11 cellular contexts compared by ENCODE assay signal in the genomic region with DNA sequence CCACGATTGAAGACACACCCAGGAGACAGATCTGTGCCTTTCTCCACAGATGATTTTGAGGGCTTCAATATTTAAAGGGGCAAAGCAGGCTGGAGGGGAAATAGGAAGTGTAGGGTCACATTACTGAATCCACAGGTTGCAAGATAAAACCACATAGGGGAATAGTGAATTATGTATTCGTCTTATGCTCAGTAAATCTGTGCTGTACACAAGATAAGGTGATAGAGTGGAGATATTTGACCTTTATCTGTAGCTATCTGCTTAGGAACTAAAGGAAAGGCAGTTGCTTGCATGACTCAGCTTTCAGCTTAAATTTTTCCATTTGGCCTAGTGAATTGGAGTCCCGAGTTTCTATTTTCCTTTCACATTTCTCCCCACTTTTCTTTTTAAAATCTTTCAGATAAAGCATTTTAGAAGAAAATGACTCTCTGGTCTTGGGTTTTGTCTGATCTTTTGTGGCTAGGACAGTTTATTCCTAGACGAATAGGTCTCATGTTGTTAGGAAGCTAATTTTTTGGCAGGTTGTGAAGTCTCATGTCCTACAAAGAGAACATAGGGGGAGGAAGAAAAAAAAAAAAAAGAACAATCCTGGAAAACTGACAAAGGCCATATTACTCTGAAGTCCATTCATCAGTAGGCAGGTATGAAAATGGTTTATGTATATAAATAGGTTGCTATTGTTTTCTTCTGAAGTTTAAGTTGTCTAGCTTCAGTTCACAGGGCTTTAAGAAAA. TPM values are rescaled to one million over a fixed set of nuclear protein-coding genes. Genes with fewer than 3 reads are reported as not detected.
DNase-seq lines count a peak whose midpoint lies in the region; TF ChIP-seq lines count a peak whose summit lies in the region.
"Had no signal": no experiment of that assay in that cellular context is flagged by ENCODE, and none has a peak within 500 bp of the region (broad histone marks: within the 10 kb centered on the region; RNA-seq: fewer than 3 reads in every experiment).

No MANE protein-coding gene starts in this region.

- TF ChIP-seq CTCF in HFFc6 (IDR thresholded peaks at IDR 0.05) (no peak), adrenal gland (IDR thresholded peaks at IDR 0.05) (no peak), transverse colon (IDR thresholded peaks at IDR 0.05) (no peak)

- H3K27me3 ChIP-seq in adrenal gland (no peaks in the 10 kb centered on the region), skeletal muscle tissue (ENCODE audit: control insufficient read depth in 3 of 3, insufficient read depth in 3 of 3, low read length in 3 of 3) (no peaks in the 10 kb centered on the region), transverse colon (no peaks in the 10 kb centered on the region)
- H3K27me3 ChIP-seq: body of pancreas had no signal

- 5 to 14% (median 11%) methylated on average over 4 of the region's 4 CpGs for WGBS in adrenal gland, 4 donors
- WGBS in transverse colon (ENCODE audit: low coverage in 1 of 2), 2 donors: 39 to 56% methylated on average over 4 of the region's 4 CpGs

- H3K27ac Mint-ChIP-seq in HFFc6: peak overlapping the region; percentile 95
- H3K27ac Mint-ChIP-seq in immature natural killer cell: peak overlapping the region in 5 of 6 donors; percentile 11 to 68 (median 51)

- H3K9me3 ChIP-seq in adrenal gland (replicated peaks in 1 of 3) (no peaks in the 10 kb centered on the region), skeletal muscle tissue (ENCODE audit: control insufficient read depth in 3 of 3, low read length in 3 of 3) (no peaks in the 10 kb centered on the region), transverse colon (no peaks in the 10 kb centered on the region)
- H3K9me3 ChIP-seq: body of pancreas had no signal

- H3K27ac ChIP-seq in adrenal gland (peak overlapping the region; percentile 73 to 96 (median 89)), skeletal muscle tissue (ENCODE audit: low read depth, low read length) (peak overlapping the region; percentile 84), transverse colon (peak overlapping the region in 1 of 4 donors; percentile 16)
- H3K27ac ChIP-seq: body of pancreas had no signal

- H3K9ac ChIP-seq in skeletal muscle tissue (ENCODE audit: low read depth in 1 of 3, low read length in 3 of 3): peak overlapping the region in 1 of 3 donors; percentile 36

- H3K4me3 Mint-ChIP-seq in HFFc6: peak overlapping the region; percentile 79
- H3K4me3 Mint-ChIP-seq in immature natural killer cell: no peak overlapping the region

- TF ChIP-seq EP300 in transverse colon (IDR thresholded peaks at IDR 0.05; ENCODE audit: low read depth): no peak

- H3K9me3 Mint-ChIP-seq in HFFc6 (no peaks in the 10 kb centered on the region), immature natural killer cell (no peaks in the 10 kb centered on the region)

- intact Hi-C loops in adrenal gland (cut with DNase I) (loop anchor here in 1 of 2 donors (10.0 kb wide), 1 partner anchor 48 kb away; no protein-coding TSS in a partner anchor), posterior cingulate gyrus (cut with DNase I) (no loop called here), transverse colon (cut with DNase I; ENCODE audit: low total_unique reads) (no loop called here)

- H3K36me3 Mint-ChIP-seq in HFFc6 (ENCODE audit: low read depth): peaks cover 5% of the 10 kb centered on the region
- peaks cover 0 to 7% (median 4%) of the 10 kb centered on the region in 3 donors for H3K36me3 Mint-ChIP-seq in immature natural killer cell

- peaks cover 24 to 36% of the 10 kb centered on the region in 2 donors for H3K4me1 ChIP-seq in adrenal gland (replicated peaks in 1 of 2)
- H3K4me1 ChIP-seq in skeletal muscle tissue (ENCODE audit: control insufficient read depth in 3 of 3, insufficient read depth in 3 of 3, low read length in 3 of 3): peaks cover 0 to 4% (median 4%) of the 10 kb centered on the region in 3 donors
- peaks cover 0 to 7% (median 0%) of the 10 kb centered on the region in 4 donors for H3K4me1 ChIP-seq in transverse colon

- H3K27me3 Mint-ChIP-seq in HFFc6 (ENCODE audit: insufficient read depth) (no peaks in the 10 kb centered on the region), immature natural killer cell (ENCODE audit: low read depth in 3 of 3) (no peaks in the 10 kb centered on the region)

- TF ChIP-seq POLR2A in adrenal gland (IDR thresholded peaks at IDR 0.05): peak in 1 of 2 donors; percentile 41
- no peak for TF ChIP-seq POLR2A in transverse colon (IDR thresholded peaks at IDR 0.05)

- in situ Hi-C loops in G401 (cut with HindIII; ENCODE audit: low sequenced_read_pairs) (no loop called here), transverse colon (cut with MboI; ENCODE audit: low pct_ligation_motif_present in 1 of 4, low pct_unique_long_range_greater_than_20kb in 1 of 4, low sequenced_read_pairs in 3 of 4) (no loop called here)

- DNase-seq in HFFc6: peak; percentile 40
- DNase-seq in adrenal gland: peak in 2 of 7 donors; percentile 41 to 42
- DNase-seq in immature natural killer cell: no peak
- DNase-seq in G401 (ENCODE audit: low spot score): no peak
- DNase-seq in posterior cingulate gyrus: no peak
- no peak for DNase-seq in transverse colon
- DNase-seq in DMS79 (lab: John Stamatoyannopoulos, UW): no peak
- DNase-seq: body of pancreas, GDM1, left colon had no signal

- H3K4me3 ChIP-seq in adrenal gland (peak overlapping the region in 1 of 4 donors; percentile 36), skeletal muscle tissue (ENCODE audit: low read length in 3 of 3) (no peak overlapping the region), transverse colon (no peak overlapping the region)
- H3K4me3 ChIP-seq: body of pancreas had no signal

- H3K4me1 Mint-ChIP-seq in HFFc6 (ENCODE audit: low read depth): peaks cover 61% of the 10 kb centered on the region
- H3K4me1 Mint-ChIP-seq in immature natural killer cell: peaks cover 14 to 23% of the 10 kb centered on the region in 2 donors

- H3K36me3 ChIP-seq in adrenal gland (replicated peaks in 1 of 2) (no peaks in the 10 kb centered on the region), skeletal muscle tissue (ENCODE audit: control insufficient read depth in 3 of 3, insufficient read depth in 3 of 3, low read length in 3 of 3) (no peaks in the 10 kb centered on the region), transverse colon (no peaks in the 10 kb centered on the region)

RNA-seq across cellular contexts. Expression of gene FBXO33, which starts 55.4 kb away (rescaled TPM):
- 10 to 100 TPM; 15.3 to 18.1 (median 17.2) TPM for total RNA-seq in HFFc6 (2021; fragmentation: NEBNext Ultra II Directional; extraction: Animal tissue kit (Norgen Biotek cat#: 25700))
- total RNA-seq in adrenal gland (10 to 100 TPM; 13.5 to 23.2 (median 21.4) TPM), skeletal muscle tissue (10.4 TPM), transverse colon (10 to 100 TPM in 1 of 4 donors, 1 to 10 TPM in 3; 4.5 to 12.1 (median 9.7) TPM)
- polyA plus RNA-seq in adrenal gland (10 to 100 TPM in 1 of 3 donors, 1 to 10 TPM in 2; 6.0 to 14.7 (median 8.3) TPM), immature natural killer cell (10 to 100 TPM; 13.4 to 18.2 (median 17.6) TPM)
- total RNA-seq in G401 (2014; rRNA removed; shearing (Covaris generic)): 8.1 and 24.5 TPM in 2 replicates
